Comparison of ENCODE assay signal across 9 cellular contexts in genomic region chr14:63938198-63939005, GRCh38.
DNase-seq lines count a peak whose midpoint lies in the region; ATAC-seq, FAIRE-seq and TF ChIP-seq lines count a peak whose summit lies in the region.
"Had no signal": no experiment of that assay in that cellular context is flagged by ENCODE, and none has a peak within 500 bp of the region (broad histone marks: within the 10 kb centered on the region; RNA-seq: fewer than 3 reads in every experiment).

No MANE protein-coding gene starts in this region.

- H3K4me3 ChIP-seq in GM12865 (ENCODE audit: low read depth, low read length), result no peak overlapping the region

- FAIRE-seq in urothelium cell line (lab: Jason Lieb, UNC), result no peak
- FAIRE-seq: frontal cortex had no signal

- TF ChIP-seq CTCF in GM12865 (IDR thresholded peaks at IDR 0.05; ENCODE audit: insufficient read depth, low read depth, low read length, missing control alignments), result no peak

- ATAC-seq in GM21360 (IDR thresholded peaks at IDR 0.05; ENCODE audit: unreplicated experiment) (peak; percentile 58), HG03571 (IDR thresholded peaks at IDR 0.05; ENCODE audit: unreplicated experiment) (peak; percentile 64)

- DNase-seq in GM12865 (ENCODE audit: low read depth) (peak; percentile 72), glomerular visceral epithelial cell (ENCODE audit: extremely low spot score) (peak; percentile 30), posterior cingulate gyrus (no peak), NCI-H748 treated with DMSO at 0.1 percent for 48 hours (lab: John Stamatoyannopoulos, UW) (no peak), urothelium cell line (ENCODE audit: low spot score) (no peak), H4 (ENCODE audit: low spot score) (no peak)

- intact Hi-C loops in posterior cingulate gyrus (cut with DNase I), result no loop called here

Comparison
In these comparisons a context has a peak if more than half of its experiments do, and no peak if none do; other contexts are left out.
1. DNase-seq: peak in GM12865 (single experiment) and glomerular visceral epithelial cell (single experiment); none in posterior cingulate gyrus (0 of 10), NCI-H748 treated with DMSO at 0.1 percent for 48 hours (single experiment), urothelium cell line (single experiment) and H4 (single experiment).